29 cellular contexts compared by ENCODE assay signal in the genomic region with DNA sequence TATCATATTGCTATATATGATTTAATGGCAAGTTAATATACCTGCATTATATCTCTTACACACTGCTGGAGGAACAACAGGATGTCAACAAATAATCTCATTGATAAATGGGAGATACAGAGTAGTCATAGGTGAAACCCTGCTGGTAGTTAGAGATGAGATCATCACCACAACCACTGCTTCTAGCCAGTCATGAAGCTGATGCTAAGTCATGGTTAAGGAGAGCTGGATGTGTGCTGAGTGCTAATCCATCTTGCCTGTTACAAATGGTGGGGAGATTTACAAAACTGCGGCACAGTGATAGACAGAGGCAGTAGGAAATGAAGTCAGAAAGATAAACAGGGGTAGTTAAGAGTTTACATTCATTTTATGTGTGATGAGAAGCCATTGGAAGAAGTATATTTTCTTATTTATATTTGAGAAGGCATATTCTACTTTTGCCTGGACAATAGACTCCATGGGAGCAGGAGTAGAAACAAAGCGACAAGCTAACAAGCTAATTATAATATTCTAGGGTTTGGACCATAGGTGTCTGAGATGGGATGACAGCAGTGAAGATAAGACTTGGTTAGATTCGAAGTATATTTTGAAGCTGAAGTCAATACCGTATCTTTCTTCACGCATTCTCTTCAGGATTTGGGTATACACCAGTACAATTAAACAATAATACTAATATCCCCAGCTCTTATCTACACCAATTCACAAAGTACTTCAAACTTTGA.
"Had no signal": no experiment of that assay in that cellular context is flagged by ENCODE, and none has a peak within 500 bp of the region (broad histone marks: within the 10 kb centered on the region; RNA-seq: fewer than 3 reads in every experiment).

No MANE protein-coding gene starts in this region.

- H3K36me3 Mint-ChIP-seq: activated naive CD8-positive, alpha-beta T cell; WTC11 had no signal

- H3K9me3 ChIP-seq: gastrocnemius medialis had no signal

- H3K9me3 Mint-ChIP-seq: WTC11 had no signal

- H3K36me3 ChIP-seq: brain microvascular endothelial cell, gastrocnemius medialis had no signal

- H3K27ac Mint-ChIP-seq: activated CD4-positive, alpha-beta T cell treated with anti-CD3 and anti-CD28 coated beads, Interleukin-2, amount 10 ng/mL, durations not matched to agents 7 days and 5 days; activated CD8-positive, alpha-beta T cell treated with anti-CD3 and anti-CD28 coated beads for 36 hours; activated naive CD8-positive, alpha-beta T cell; activated T-helper 17 cell treated with anti-CD3 and anti-CD28 coated beads, Interleukin-2, amount 50 U/mL, for 72 hours; effector memory CD8-positive, alpha-beta T cell; WTC11 had no signal

- DNase-seq: activated CD4-positive, alpha-beta T cell treated with anti-CD3 and anti-CD28 coated beads for 1 hour; activated CD4-positive, alpha-beta T cell treated with anti-CD3 and anti-CD28 coated beads for 4 hours; activated CD4-positive, alpha-beta T cell treated with anti-CD3 and anti-CD28 coated beads, Interleukin-2, amount 10 ng/mL, durations not matched to agents 7 days and 5 days; activated CD4-positive, alpha-beta T cell treated with anti-CD3 and anti-CD28 coated beads, Interleukin-2, amount 50 U/mL, for 4 hours; activated CD8-positive, alpha-beta memory T cell treated with anti-CD3 and anti-CD28 coated beads for 24 hours; activated CD8-positive, alpha-beta T cell treated with anti-CD3 and anti-CD28 coated beads for 36 hours; activated effector memory CD4-positive, alpha-beta T cell treated with Interleukin-2 at 50 U/mL for 16 hours; activated gamma-delta T cell treated with Interleukin-2 at 50 U/mL for 16 hours; activated naive CD4-positive, alpha-beta T cell treated with anti-CD3 and anti-CD28 coated beads, Interleukin-2, amount 50 U/mL, for 16 hours; activated naive CD4-positive, alpha-beta T cell treated with Interleukin-2 at 50 U/mL for 16 hours; activated T-cell treated with anti-CD3 and anti-CD28 coated beads, Interleukin-2, amount 50 U/mL, for 4 hours; amniotic stem cell; anterior cingulate cortex; brain microvascular endothelial cell; caudate nucleus; cortex of kidney; dermis blood vessel endothelial cell; effector CD4-positive, alpha-beta T cell; effector memory CD8-positive, alpha-beta T cell; foreskin fibroblast; gastrocnemius medialis; glutamatergic neuron; T-helper 2 cell had no signal

- H3K27me3 Mint-ChIP-seq: activated CD4-positive, alpha-beta T cell treated with anti-CD3 and anti-CD28 coated beads, Interleukin-2, amount 10 ng/mL, durations not matched to agents 7 days and 5 days; activated CD8-positive, alpha-beta T cell treated with anti-CD3 and anti-CD28 coated beads for 36 hours; activated naive CD8-positive, alpha-beta T cell; activated T-helper 17 cell treated with anti-CD3 and anti-CD28 coated beads, Interleukin-2, amount 50 U/mL, for 72 hours; effector memory CD8-positive, alpha-beta T cell had no signal

- H3K27ac ChIP-seq: brain microvascular endothelial cell, epithelial cell of prostate, gastrocnemius medialis, VCaP had no signal

- H3K4me1 Mint-ChIP-seq: activated CD4-positive, alpha-beta T cell treated with anti-CD3 and anti-CD28 coated beads, Interleukin-2, amount 10 ng/mL, durations not matched to agents 7 days and 5 days; activated T-helper 17 cell treated with anti-CD3 and anti-CD28 coated beads, Interleukin-2, amount 50 U/mL, for 72 hours had no signal

- H3K4me3 ChIP-seq: gastrocnemius medialis had no signal

- H3K27me3 ChIP-seq: brain microvascular endothelial cell, gastrocnemius medialis had no signal

- H3K4me3 Mint-ChIP-seq: activated CD4-positive, alpha-beta T cell treated with anti-CD3 and anti-CD28 coated beads, Interleukin-2, amount 10 ng/mL, durations not matched to agents 7 days and 5 days; activated CD8-positive, alpha-beta T cell treated with anti-CD3 and anti-CD28 coated beads for 36 hours; activated naive CD8-positive, alpha-beta T cell; activated T-cell treated with anti-CD3 and anti-CD28 coated beads, Interleukin-2, amount 50 U/mL, for 4 hours; activated T-helper 17 cell treated with anti-CD3 and anti-CD28 coated beads, Interleukin-2, amount 50 U/mL, for 72 hours; effector memory CD8-positive, alpha-beta T cell; WTC11 had no signal

- H3K4me1 ChIP-seq: gastrocnemius medialis had no signal

- ATAC-seq: activated CD8-positive, alpha-beta T cell treated with anti-CD3 and anti-CD28 coated beads for 36 hours; activated T-cell treated with anti-CD3 and anti-CD28 coated beads, Interleukin-2, amount 50 U/mL, for 4 hours; activated T-helper 17 cell treated with anti-CD3 and anti-CD28 coated beads, Interleukin-2, amount 50 U/mL, for 72 hours; effector memory CD8-positive, alpha-beta T cell; esophagus mucosa; gastrocnemius medialis; WTC11 had no signal
